ENCODE assay signal across 7 cellular contexts in genomic region chr12:95239835-95240234, GRCh38. TPM values are rescaled to one million over a fixed set of nuclear protein-coding genes. Genes with fewer than 3 reads are reported as not detected.
DNase-seq lines count a peak whose midpoint lies in the region; ATAC-seq and TF ChIP-seq lines count a peak whose summit lies in the region.
"Not testable (repeated sequence)": the region's sequence is repeated elsewhere in the genome, so short reads cannot be mapped to it uniquely, and the experiment has no call there.

No MANE protein-coding gene starts in this region.

- H3K27ac Mint-ChIP-seq in activated CD4-positive, alpha-beta T cell treated with anti-CD3 and anti-CD28 coated beads, Interleukin-2, amount 10 ng/mL, durations not matched to agents 24 days and 14 days, result peak overlapping the region; percentile 1
- peak overlapping the region; percentile 41 for H3K27ac Mint-ChIP-seq in chondrocyte (ENCODE audit: unreplicated experiment)
- peak overlapping the region; percentile 88 for H3K27ac Mint-ChIP-seq in nephron progenitor cell
- H3K27ac Mint-ChIP-seq in stimulated activated naive B cell treated with anti-CD40 and anti-IgM and Interleukin-4, amounts not matched to agents 10 μg/mL and 1 μg/mL and 100 μg/mL, for 72 hours, result peak overlapping the region; percentile 44

- not testable (repeated sequence) for H3K27me3 Mint-ChIP-seq in activated CD4-positive, alpha-beta T cell treated with anti-CD3 and anti-CD28 coated beads, Interleukin-2, amount 10 ng/mL, durations not matched to agents 24 days and 14 days; chondrocyte (ENCODE audit: low read depth); nephron progenitor cell (ENCODE audit: low read depth, poor library complexity); stimulated activated naive B cell treated with anti-CD40 and anti-IgM and Interleukin-4, amounts not matched to agents 10 μg/mL and 1 μg/mL and 100 μg/mL, for 72 hours

- not testable (repeated sequence) for ATAC-seq in stimulated activated naive B cell treated with anti-CD40 and anti-IgM and Interleukin-4, amounts not matched to agents 10 μg/mL and 1 μg/mL and 100 μg/mL, for 72 hours (replicated peaks)

- not testable (repeated sequence) for H3K27me3 ChIP-seq in BLaER1, ascending aorta

- peaks cover 38% of the 10 kb centered on the region for H3K9me3 ChIP-seq in BLaER1
- not testable (repeated sequence) for H3K9me3 ChIP-seq in SK-N-MC (ENCODE audit: low read depth, low read length); ascending aorta

- not testable (repeated sequence) for TF ChIP-seq CTCF in ascending aorta (IDR thresholded peaks at IDR 0.05); chondrocyte (IDR thresholded peaks at IDR 0.05); nephron progenitor cell (IDR thresholded peaks at IDR 0.05)

- not testable (repeated sequence) for H3K4me3 ChIP-seq in BLaER1, ascending aorta
- H3K4me3 ChIP-seq in SK-N-MC, result peak overlapping the region; percentile 18; the same call in 1 of the 2 replicates

- H3K27ac ChIP-seq in BLaER1, result not testable (repeated sequence)
- H3K27ac ChIP-seq in SK-N-MC (peak overlapping the region; percentile 77), ascending aorta (peak overlapping the region; percentile 79 to 84)

- not testable (repeated sequence) for H3K9ac ChIP-seq in BLaER1; SK-N-MC (ENCODE audit: insufficient read length)

- peak overlapping the region; percentile 7; the same call in 1 of the 2 replicates for H3K4me2 ChIP-seq in BLaER1

- H4K20me1 ChIP-seq in BLaER1, result peaks cover 81% of the 10 kb centered on the region

- peaks cover 21% of the 10 kb centered on the region for H3K36me3 Mint-ChIP-seq in activated CD4-positive, alpha-beta T cell treated with anti-CD3 and anti-CD28 coated beads, Interleukin-2, amount 10 ng/mL, durations not matched to agents 24 days and 14 days (ENCODE audit: low read depth)
- not testable (repeated sequence) for H3K36me3 Mint-ChIP-seq in chondrocyte (ENCODE audit: low read depth)
- H3K36me3 Mint-ChIP-seq in nephron progenitor cell (ENCODE audit: low read depth), result peaks cover 74% of the 10 kb centered on the region
- H3K36me3 Mint-ChIP-seq in stimulated activated naive B cell treated with anti-CD40 and anti-IgM and Interleukin-4, amounts not matched to agents 10 μg/mL and 1 μg/mL and 100 μg/mL, for 72 hours, result peaks cover 16 to 31% of the 10 kb centered on the region in 2 donors

- H3K4me1 ChIP-seq in BLaER1, result not testable (repeated sequence)
- H3K4me1 ChIP-seq in ascending aorta, result peaks cover 4 to 37% of the 10 kb centered on the region in 2 donors

- DNase-seq in SK-N-MC (ENCODE audit: low read depth, low spot score); activated CD4-positive, alpha-beta T cell treated with anti-CD3 and anti-CD28 coated beads, Interleukin-2, amount 10 ng/mL, durations not matched to agents 24 days and 14 days; ascending aorta (ENCODE audit: low spot score in 2 of 2); chondrocyte (ENCODE audit: low spot score); nephron progenitor cell; stimulated activated naive B cell treated with anti-CD40 and anti-IgM and Interleukin-4, amounts not matched to agents 10 μg/mL and 1 μg/mL and 100 μg/mL, for 72 hours: not testable (repeated sequence)

- not testable (repeated sequence) for H3K4me3 Mint-ChIP-seq in activated CD4-positive, alpha-beta T cell treated with anti-CD3 and anti-CD28 coated beads, Interleukin-2, amount 10 ng/mL, durations not matched to agents 24 days and 14 days; chondrocyte (ENCODE audit: unreplicated experiment); nephron progenitor cell; stimulated activated naive B cell treated with anti-CD40 and anti-IgM and Interleukin-4, amounts not matched to agents 10 μg/mL and 1 μg/mL and 100 μg/mL, for 72 hours

- intact Hi-C loops in activated CD4-positive, alpha-beta T cell treated with anti-CD3 and anti-CD28 coated beads, Interleukin-2, amount 10 ng/mL, durations not matched to agents 24 days and 14 days (cut with micrococcal nuclease), result loop anchor here (1.0 kb wide), 1 partner anchor 23 kb away; the partner anchor contains the start of genes FGD6 and VEZT
- intact Hi-C loops in ascending aorta (cut with DNase I), result not testable (repeated sequence)

- not testable (repeated sequence) for H3K9me3 Mint-ChIP-seq in activated CD4-positive, alpha-beta T cell treated with anti-CD3 and anti-CD28 coated beads, Interleukin-2, amount 10 ng/mL, durations not matched to agents 24 days and 14 days; chondrocyte (ENCODE audit: low read depth); stimulated activated naive B cell treated with anti-CD40 and anti-IgM and Interleukin-4, amounts not matched to agents 10 μg/mL and 1 μg/mL and 100 μg/mL, for 72 hours
- peaks cover 32% of the 10 kb centered on the region for H3K9me3 Mint-ChIP-seq in nephron progenitor cell

- H3K36me3 ChIP-seq in BLaER1 (peaks cover 62% of the 10 kb centered on the region), SK-N-MC (ENCODE audit: insufficient read depth, low read length) (peaks cover 36% of the 10 kb centered on the region)
- not testable (repeated sequence) for H3K36me3 ChIP-seq in ascending aorta

- H3K4me1 Mint-ChIP-seq in activated CD4-positive, alpha-beta T cell treated with anti-CD3 and anti-CD28 coated beads, Interleukin-2, amount 10 ng/mL, durations not matched to agents 24 days and 14 days; nephron progenitor cell: not testable (repeated sequence)
- peaks cover 30% of the 10 kb centered on the region for H3K4me1 Mint-ChIP-seq in chondrocyte (ENCODE audit: low read depth)
- peaks cover 15 to 32% of the 10 kb centered on the region in 2 donors for H3K4me1 Mint-ChIP-seq in stimulated activated naive B cell treated with anti-CD40 and anti-IgM and Interleukin-4, amounts not matched to agents 10 μg/mL and 1 μg/mL and 100 μg/mL, for 72 hours

RNA-seq across cellular contexts. Expression of gene VEZT, which starts 22.2 kb away (rescaled TPM):
- total RNA-seq in activated CD4-positive, alpha-beta T cell treated with anti-CD3 and anti-CD28 coated beads, Interleukin-2, amount 10 ng/mL, durations not matched to agents 24 days and 14 days, result 57.7 and 58.8 TPM in 2 replicates
- total RNA-seq in ascending aorta (141 TPM), chondrocyte (69.3 to 79.4 TPM (median 74.7 TPM) in 3 replicates)

RNA-seq across cellular contexts. Expression of gene FGD6, which starts 22.6 kb away (rescaled TPM):
- 0.45 and 0.70 TPM in 2 replicates for total RNA-seq in activated CD4-positive, alpha-beta T cell treated with anti-CD3 and anti-CD28 coated beads, Interleukin-2, amount 10 ng/mL, durations not matched to agents 24 days and 14 days
- total RNA-seq in ascending aorta (2.0 TPM), chondrocyte (8.6 to 9.6 TPM (median 9.0 TPM) in 3 replicates)

Comparison
In these comparisons a context has a peak if more than half of its experiments do, and no peak if none do; other contexts are left out.
1. H3K27ac Mint-ChIP-seq: peak in every context shown above with its lines; median percentile 88 in nephron progenitor cell; 44 in stimulated activated naive B cell treated with anti-CD40 and anti-IgM and Interleukin-4, amounts not matched to agents 10 μg/mL and 1 μg/mL and 100 μg/mL, for 72 hours; 41 in chondrocyte; 1 in activated CD4-positive, alpha-beta T cell treated with anti-CD3 and anti-CD28 coated beads, Interleukin-2, amount 10 ng/mL, durations not matched to agents 24 days and 14 days.